In the genomic region with DNA sequence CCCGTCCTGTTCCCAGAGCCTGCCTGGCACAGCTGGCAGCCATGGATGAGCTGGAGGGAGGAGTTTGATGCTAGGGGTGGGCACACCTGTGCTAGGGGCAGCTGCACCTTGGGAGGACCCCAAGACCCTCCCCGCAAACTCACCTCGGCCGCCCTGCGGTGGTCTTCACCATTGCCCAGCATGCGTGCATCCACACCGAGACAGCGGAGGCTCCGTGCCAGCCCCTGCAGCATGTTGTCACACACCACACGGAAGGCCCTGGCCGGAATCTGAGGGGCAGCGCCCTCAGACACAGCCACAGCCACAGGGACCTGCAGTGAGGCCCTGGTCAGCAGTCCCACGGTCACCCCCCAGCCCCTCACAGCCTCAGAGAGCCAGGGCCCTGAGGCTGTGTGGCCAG, we compare ENCODE assay signal across 32 cellular contexts.
"Had no signal": no experiment of that assay in that cellular context is flagged by ENCODE, and none has a peak within 500 bp of the region (broad histone marks: within the 10 kb centered on the region; RNA-seq: fewer than 3 reads in every experiment).

No MANE protein-coding gene starts in this region.

- H3K4me1 ChIP-seq: foreskin keratinocyte, gastrocnemius medialis had no signal

- ATAC-seq: activated CD4-positive, alpha-beta T cell treated with anti-CD3 and anti-CD28 coated beads for 36 hours; activated CD8-positive, alpha-beta T cell treated with anti-CD3 and anti-CD28 coated beads, Interleukin-2, amount 10 ng/mL, durations not matched to agents 7 days and 5 days; activated T-cell treated with anti-CD3 and anti-CD28 coated beads, Interleukin-2, amount 50 U/mL, for 4 hours; activated T-helper 17 cell treated with anti-CD3 and anti-CD28 coated beads, Interleukin-2, amount 50 U/mL, for 72 hours; effector memory CD8-positive, alpha-beta T cell; foreskin keratinocyte; gastrocnemius medialis; heart left ventricle; T-helper 17 cell had no signal

- DNase-seq: activated CD4-positive, alpha-beta memory T cell treated with anti-CD3 and anti-CD28 coated beads for 36 hours; activated CD4-positive, alpha-beta T cell treated with anti-CD3 and anti-CD28 coated beads for 36 hours; activated CD4-positive, alpha-beta T cell treated with anti-CD3 and anti-CD28 coated beads, Interleukin-2, amount 10 ng/mL, durations not matched to agents 24 days and 14 days; activated CD4-positive, CD25-positive, alpha-beta regulatory T cell; activated CD4-positive, CD25-positive, alpha-beta regulatory T cell treated with anti-CD3 and anti-CD28 coated beads, Interleukin-2, amount 50 U/mL, for 72 hours; activated CD8-positive, alpha-beta T cell treated with anti-CD3 and anti-CD28 coated beads, Interleukin-2, amount 10 ng/mL, durations not matched to agents 7 days and 5 days; activated effector memory CD4-positive, alpha-beta T cell treated with Interleukin-2 at 50 U/mL for 16 hours; activated gamma-delta T cell treated with Interleukin-2 at 50 U/mL for 16 hours; activated naive CD4-positive, alpha-beta T cell treated with anti-CD3 and anti-CD28 coated beads, Interleukin-2, amount 50 U/mL, for 16 hours; activated naive CD4-positive, alpha-beta T cell treated with Interleukin-2 at 50 U/mL for 16 hours; activated T-cell treated with anti-CD3 and anti-CD28 coated beads, Interleukin-2, amount 50 U/mL, for 4 hours; amniotic stem cell; anterior cingulate cortex; brain microvascular endothelial cell; caudate nucleus; cortex of kidney; dermis blood vessel endothelial cell; effector CD4-positive, alpha-beta T cell; effector memory CD8-positive, alpha-beta T cell; erythroblast; foreskin keratinocyte; gastrocnemius medialis; glutamatergic neuron; T-helper 1 cell; T-helper 17 cell; T1000 had no signal

- H3K36me3 ChIP-seq: brain microvascular endothelial cell had no signal

- FAIRE-seq: astrocyte, bronchial epithelial cell, colon had no signal

- H3K27me3 ChIP-seq: brain microvascular endothelial cell, esophagus muscularis mucosa, foreskin keratinocyte, gastrocnemius medialis, heart left ventricle had no signal

- H3K4me3 ChIP-seq: esophagus muscularis mucosa, gastrocnemius medialis, heart left ventricle had no signal

- H3K9me3 ChIP-seq: gastrocnemius medialis had no signal

- H3K27ac ChIP-seq: brain microvascular endothelial cell, esophagus muscularis mucosa, foreskin keratinocyte, gastrocnemius medialis, heart left ventricle had no signal
